Comparison of ENCODE assay signal across 15 cellular contexts in the genomic region with DNA sequence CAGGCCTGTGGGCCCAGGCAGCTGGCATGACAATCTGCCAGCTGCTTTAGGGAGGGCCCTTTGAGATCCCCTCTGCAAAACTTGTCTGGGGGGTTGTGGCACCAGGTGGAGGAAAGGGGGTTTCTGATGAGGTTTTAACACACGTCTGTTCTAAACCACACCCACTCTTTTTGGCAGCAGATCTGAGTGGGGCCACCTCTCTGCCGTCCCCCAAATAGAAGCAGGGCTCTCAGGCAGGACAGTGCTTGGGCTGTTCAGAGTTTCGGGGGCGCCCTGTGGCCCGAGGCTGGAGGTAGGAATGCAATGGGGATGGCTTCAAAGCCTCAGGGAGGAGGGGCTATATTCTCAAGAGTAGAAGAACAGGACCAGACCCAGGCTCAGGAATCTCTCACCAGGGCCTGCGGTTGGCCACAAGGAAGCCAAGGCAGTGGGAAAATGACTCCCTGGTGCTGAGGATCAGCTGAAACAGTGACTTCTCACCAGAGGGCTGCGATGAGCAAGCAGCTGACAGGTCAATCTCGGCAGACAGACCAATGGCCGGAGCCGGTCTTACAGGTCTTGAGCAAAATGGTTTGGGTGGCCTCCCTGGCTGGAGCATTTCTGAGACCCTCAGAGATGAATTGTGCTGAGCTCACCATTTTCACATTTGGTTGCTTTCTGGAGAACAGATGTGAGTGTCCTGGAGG. TPM values are rescaled to one million over a fixed set of nuclear protein-coding genes. Genes with fewer than 3 reads are reported as not detected.
DNase-seq lines count a peak whose midpoint lies in the region; ATAC-seq and TF ChIP-seq lines count a peak whose summit lies in the region.
"Had no signal": no experiment of that assay in that cellular context is flagged by ENCODE, and none has a peak within 500 bp of the region (broad histone marks: within the 10 kb centered on the region; RNA-seq: fewer than 3 reads in every experiment).

No MANE protein-coding gene starts in this region.

- H3K27me3 Mint-ChIP-seq in GM23338 (ENCODE audit: insufficient read depth, low read depth, poor library complexity): peaks cover 12% of the 10 kb centered on the region

- H3K79me2 ChIP-seq in GM23338 (replicated peaks; ENCODE audit: insufficient read depth) (no peaks in the 10 kb centered on the region), PC-3 (ENCODE audit: low read length) (no peaks in the 10 kb centered on the region)

- H4K20me1 ChIP-seq in GM23338 (replicated peaks; ENCODE audit: insufficient read depth) (no peaks in the 10 kb centered on the region), PC-3 (ENCODE audit: low read length) (no peaks in the 10 kb centered on the region)

- no peak overlapping the region; the same call in 1 of the 2 replicates for H3K27ac Mint-ChIP-seq in GM23338

- no peaks in the 10 kb centered on the region for H3K36me3 Mint-ChIP-seq in GM23338 (ENCODE audit: low read depth)

- H3K4me2 ChIP-seq in GM23338 (no peak overlapping the region), PC-3 (ENCODE audit: low read length) (peak overlapping the region; percentile 42; the same call in 1 of the 2 replicates)

- H3K27ac ChIP-seq in GM23338 (ENCODE audit: low read depth) (no peak overlapping the region), PC-3 (ENCODE audit: low read length) (no peak overlapping the region), prostate gland (peak overlapping the region; percentile 61 to 69), psoas muscle (no peak overlapping the region)
- H3K27ac ChIP-seq: SK-N-MC had no signal

- intact Hi-C loops in PC-3 (cut with micrococcal nuclease): no loop called here
- intact Hi-C loops in prostate gland (cut with DNase I): no loop called here
- intact Hi-C loops in psoas muscle (cut with DNase I): no loop called here

- ATAC-seq in GM23338: peak; percentile 46
- ATAC-seq in PC-3: no peak
- ATAC-seq in HG03135 (IDR thresholded peaks at IDR 0.05; ENCODE audit: unreplicated experiment): no peak
- ATAC-seq in psoas muscle: no peak
- ATAC-seq in GM18511 (IDR thresholded peaks at IDR 0.05; ENCODE audit: unreplicated experiment): no peak

- POLR2A ChIA-PET in PC-3 (lab: Charles Lee; ENCODE audit: unreplicated experiment): no interaction called here

- no peak overlapping the region for H3K4me3 Mint-ChIP-seq in GM23338

- DNase-seq in GM23338 (ENCODE audit: low spot score): peak; percentile 8
- DNase-seq in PC-3: peak; percentile 30
- DNase-seq in epithelial cell of esophagus (ENCODE audit: low read depth): peak; percentile 93
- no peak for DNase-seq in prostate gland (ENCODE audit: low spot score)
- no peak for DNase-seq in NOMO-1 treated with dmso at 0.1 percent for 144 hours (lab: John Stamatoyannopoulos, UW; ENCODE audit: unreplicated experiment)
- no peak for DNase-seq in psoas muscle
- DNase-seq: activated CD4-positive, CD25-positive, alpha-beta regulatory T cell; Caco-2; caudate nucleus; kidney; MM.1S; stimulated activated naive CD4-positive, alpha-beta T cell had no signal

- H3K27me3 ChIP-seq in GM23338 (ENCODE audit: insufficient read depth): no peaks in the 10 kb centered on the region
- H3K27me3 ChIP-seq in PC-3 (ENCODE audit: low read length): no peaks in the 10 kb centered on the region
- H3K27me3 ChIP-seq in prostate gland (replicated peaks; ENCODE audit: insufficient read depth): no peaks in the 10 kb centered on the region
- H3K27me3 ChIP-seq in psoas muscle (ENCODE audit: insufficient read depth in 3 of 3, low read length in 2 of 3): peaks cover 0 to 14% (median 4%) of the 10 kb centered on the region in 3 donors

- WGBS in prostate gland: 47% methylated on average over 10 of the region's 10 CpGs
- WGBS in psoas muscle, 3 donors: 42 to 60% (median 49%) methylated on average over 10 of the region's 10 CpGs

- no peaks in the 10 kb centered on the region for H3K4me1 ChIP-seq in GM23338 (ENCODE audit: insufficient read depth)
- H3K4me1 ChIP-seq in PC-3 (ENCODE audit: insufficient read depth, low read length): peaks cover 15% of the 10 kb centered on the region
- no peaks in the 10 kb centered on the region for H3K4me1 ChIP-seq in prostate gland (replicated peaks)
- no peaks in the 10 kb centered on the region for H3K4me1 ChIP-seq in psoas muscle

- TF ChIP-seq CTCF in GM23338 (conservative IDR thresholded peaks at IDR 0.05; ENCODE audit: low read depth in 2 of 2): no peak
- no peak for TF ChIP-seq CTCF in PC-3 (conservative IDR thresholded peaks at IDR 0.05; ENCODE audit: low read depth, low read length)
- no peak for TF ChIP-seq CTCF in epithelial cell of esophagus (IDR thresholded peaks at IDR 0.05; ENCODE audit: insufficient read depth, low read depth, low read length, missing control alignments)
- no peak for TF ChIP-seq CTCF in prostate gland (IDR thresholded peaks at IDR 0.05)
- no peak for TF ChIP-seq CTCF in psoas muscle (IDR thresholded peaks at IDR 0.05)

- peak overlapping the region; percentile 18 for H2AFZ ChIP-seq in GM23338
- no peak overlapping the region for H2AFZ ChIP-seq in PC-3 (ENCODE audit: low read length)

- H3F3A ChIP-seq in GM23338 (replicated peaks; ENCODE audit: low read depth) (no peaks in the 10 kb centered on the region), PC-3 (ENCODE audit: low read length, unreplicated experiment) (no peaks in the 10 kb centered on the region)

- peaks cover 15% of the 10 kb centered on the region; the same call in 1 of the 3 replicates for H3K4me1 Mint-ChIP-seq in GM23338

- H3K9me2 ChIP-seq in GM23338 (ENCODE audit: insufficient read depth): 0 out of 2 replicates have a peak, but pooled peaks cover 3% of the 10 kb centered on the region
- no peaks in the 10 kb centered on the region for H3K9me2 ChIP-seq in PC-3 (replicated peaks; ENCODE audit: low read length)

- no peak for TF ChIP-seq POLR2A in prostate gland (IDR thresholded peaks at IDR 0.05)

- H3K9me3 Mint-ChIP-seq in GM23338: no peaks in the 10 kb centered on the region

- CTCF ChIA-PET in PC-3 (lab: Charles Lee): no interaction called here

- no peaks in the 10 kb centered on the region for H3K9me3 ChIP-seq in PC-3 (ENCODE audit: low read length)
- H3K9me3 ChIP-seq in prostate gland: no peaks in the 10 kb centered on the region
- H3K9me3 ChIP-seq in psoas muscle: no peaks in the 10 kb centered on the region
- H3K9me3 ChIP-seq: Caco-2 had no signal

- H3K4me3 ChIP-seq in GM23338 (no peak overlapping the region), PC-3 (ENCODE audit: low read length) (no peak overlapping the region), epithelial cell of esophagus (ENCODE audit: low read length) (peak overlapping the region; percentile 75), prostate gland (no peak overlapping the region), psoas muscle (no peak overlapping the region)
- H3K4me3 ChIP-seq: SK-N-MC had no signal

- no peak overlapping the region for H3K9ac ChIP-seq in PC-3 (ENCODE audit: low read length)

- no TSS peak for BruUV-seq in PC-3 (replicated peaks; lab: Mats Ljungman, UMichigan)

- H3K36me3 ChIP-seq in GM23338 (ENCODE audit: insufficient read depth) (no peaks in the 10 kb centered on the region), PC-3 (ENCODE audit: low read depth, low read length) (no peaks in the 10 kb centered on the region), prostate gland (no peaks in the 10 kb centered on the region), psoas muscle (ENCODE audit: insufficient read depth in 1 of 2, low read depth in 1 of 2) (no peaks in the 10 kb centered on the region)

TF ChIP-seq in GM23338, 12 proteins besides CTCF, POLR2A, EP300 and RAD21 (continues in another document):
- TF ChIP-seq JUNB (IDR thresholded peaks at IDR 0.05; ENCODE audit: unreplicated experiment) (no peak), EZH2phosphoT487 (IDR thresholded peaks at IDR 0.05; ENCODE audit: unreplicated experiment) (no peak), POLR2AphosphoS5 (IDR thresholded peaks at IDR 0.05; ENCODE audit: low read depth) (no peak), STAT1 (IDR thresholded peaks at IDR 0.05; ENCODE audit: unreplicated experiment) (no peak), ZNF331 (CRISPR knock-in tag; IDR thresholded peaks at IDR 0.05; ENCODE audit: low read depth) (no peak), NANOG (IDR thresholded peaks at IDR 0.05; ENCODE audit: borderline replicate concordance) (no peak)

RNA-seq across cellular contexts. Expression of gene KRT5, which starts 1.5 kb away (rescaled TPM):
- total RNA-seq in GM23338 (2014; rRNA removed; shearing (Covaris generic)): not detected in 2 replicates
- polyA plus RNA-seq in GM23338 (2016; fragmentation: Nextera tagmentation; extraction: Ambion mirVana): not detected in 2 replicates
- total RNA-seq in PC-3 (2014; rRNA removed): not detected in 2 replicates
- 100 to 1,000 TPM; 160 to 516 TPM for total RNA-seq in prostate gland
- 1 to 10 TPM in 1 of 4 donors, under 1 TPM in 2, not detected in 1; 0.61 to 1.4 (median 0.85) TPM for total RNA-seq in psoas muscle
- under 1 TPM; 0.21 to 0.86 (median 0.48) TPM for polyA plus RNA-seq in psoas muscle

RNA-seq across cellular contexts. Expression of gene KRT6A, which starts 28.7 kb away (rescaled TPM):
- total RNA-seq in GM23338 (2014; rRNA removed; shearing (Covaris generic)): not detected in 2 replicates
- polyA plus RNA-seq in GM23338 (2016; fragmentation: Nextera tagmentation; extraction: Ambion mirVana) (not detected in 2 replicates), psoas muscle (under 1 TPM; 0.13 to 0.51 (median 0.35) TPM)
- total RNA-seq in PC-3 (2014; rRNA removed) (46.3 and 61.2 TPM in 2 replicates), prostate gland (10 to 100 TPM in 1 of 2 donors, 1 to 10 TPM in 1; 5.9 to 13.6 TPM), psoas muscle (1 to 10 TPM in 2 of 4 donors, under 1 TPM in 1, not detected in 1; 0.53 to 1.4 (median 1.2) TPM)
- total RNA-seq: kidney had no signal

RNA-seq across cellular contexts. Expression of gene KRT71, which starts 31.2 kb away (rescaled TPM):
- not detected in 2 replicates for total RNA-seq in GM23338 (2014; rRNA removed; shearing (Covaris generic))
- not detected in 2 replicates for polyA plus RNA-seq in GM23338 (2016; fragmentation: Nextera tagmentation; extraction: Ambion mirVana)
- total RNA-seq in PC-3 (2014; rRNA removed): not detected in 2 replicates
- total RNA-seq in prostate gland: not detected
- total RNA-seq in psoas muscle: not detected
- not detected for polyA plus RNA-seq in psoas muscle
- total RNA-seq: kidney had no signal

RNA-seq across cellular contexts. Expression of gene KRT6C, which starts 48.1 kb away (rescaled TPM):
- total RNA-seq in GM23338 (2014; rRNA removed; shearing (Covaris generic)): not detected in 2 replicates
- polyA plus RNA-seq in GM23338 (2016; fragmentation: Nextera tagmentation; extraction: Ambion mirVana): not detected in 2 replicates
- not detected in 2 replicates for total RNA-seq in PC-3 (2014; rRNA removed)
- total RNA-seq in prostate gland: not detected
- under 1 TPM in 2 of 4 donors, not detected in 2; 0.21 to 0.24 TPM for total RNA-seq in psoas muscle
- polyA plus RNA-seq in psoas muscle: under 1 TPM in 1 of 3 donors, not detected in 2; 0.04 TPM
- total RNA-seq: Caco-2, kidney had no signal

RNA-seq across cellular contexts. Expression of gene KRT74, which starts 51.9 kb away (rescaled TPM):
- not detected in 2 replicates for total RNA-seq in GM23338 (2014; rRNA removed; shearing (Covaris generic))
- polyA plus RNA-seq in GM23338 (2016; fragmentation: Nextera tagmentation; extraction: Ambion mirVana) (not detected in 2 replicates), psoas muscle (not detected)
- total RNA-seq in PC-3 (2014; rRNA removed) (not detected in 2 replicates), prostate gland (under 1 TPM; 0.05 to 0.45 TPM), psoas muscle (not detected)
- total RNA-seq: Caco-2, kidney had no signal

Comparison
In these comparisons a context has a peak if more than half of its experiments do, and no peak if none do; other contexts are left out.
1. DNase-seq: peak in GM23338 (single experiment), PC-3 (single experiment) and epithelial cell of esophagus (single experiment); none in prostate gland (single experiment), NOMO-1 treated with dmso at 0.1 percent for 144 hours (single experiment) and psoas muscle (0 of 2).
2. H3K27ac ChIP-seq: peak in prostate gland (2 of 2); none in GM23338 (single experiment), PC-3 (single experiment) and psoas muscle (single experiment).
3. RNA of gene KRT5, which starts 1.5 kb away (total RNA-seq): 160 to 516 TPM in prostate gland; 0.61 to 1.4 TPM in psoas muscle, not detected in GM23338 and not detected in PC-3; every median in the first group is over 10 times any median in the second.